In genomic region chr6:63887011-63887751, GRCh38 we compare ENCODE assay signal across 26 cellular contexts.
DNase-seq lines count a peak whose midpoint lies in the region; ATAC-seq, FAIRE-seq and TF ChIP-seq lines count a peak whose summit lies in the region.
"Had no signal": no experiment of that assay in that cellular context is flagged by ENCODE, and none has a peak within 500 bp of the region (broad histone marks: within the 10 kb centered on the region; RNA-seq: fewer than 3 reads in every experiment).

No MANE protein-coding gene starts in this region.

- no peak for FAIRE-seq in GM12878 (lab: Jason Lieb, UNC)
- FAIRE-seq: A549, G401.6 had no signal

- H3K79me2 ChIP-seq in Karpas-422 (ENCODE audit: low read length) (no peaks in the 10 kb centered on the region), GM12878 (ENCODE audit: control insufficient read depth, insufficient read depth, low read length) (no peaks in the 10 kb centered on the region)

- no peak for TF ChIP-seq POLR2A in GM12878 (IDR thresholded peaks at IDR 0.05; ENCODE audit: low read depth, low read length)
- TF ChIP-seq POLR2A in testis (IDR thresholded peaks at IDR 0.05) = no peak

- H2AFZ ChIP-seq in Karpas-422 (ENCODE audit: low read length) (no peak overlapping the region), GM12878 (ENCODE audit: control insufficient read depth, low read depth, low read length) (no peak overlapping the region)

- H4K20me1 ChIP-seq in Karpas-422 (ENCODE audit: insufficient read depth, low read depth, low read length) = no peaks in the 10 kb centered on the region
- no peaks in the 10 kb centered on the region for H4K20me1 ChIP-seq in GM12878 (ENCODE audit: control insufficient read depth, insufficient read depth)

- CTCF ChIA-PET in GM12878 (lab: Yijun Ruan, JAX) = interaction anchor here (0.6 kb wide), 1 partner anchor 1336 kb away, joined by 3 read pairs; no protein-coding TSS in a partner anchor

- POLR2A ChIA-PET in GM12878 (lab: Charles Lee) = interaction anchor here (0.6 to 0.8 kb wide), 4 partner anchors 18 to 595 kb away, joined by 3 to 5 read pairs (median 5); no protein-coding TSS in a partner anchor

- H3K36me3 Mint-ChIP-seq in activated T-cell treated with anti-CD3 and anti-CD28 coated beads, Interleukin-2, amount 50 U/mL, for 4 hours (ENCODE audit: insufficient read depth) = no peaks in the 10 kb centered on the region
- H3K36me3 Mint-ChIP-seq: CD4-positive, alpha-beta memory T cell had no signal

- no peaks in the 10 kb centered on the region for H3K27me3 ChIP-seq in Karpas-422 (ENCODE audit: low read length)
- H3K27me3 ChIP-seq in GM12878 (replicated peaks in 1 of 2; ENCODE audit: control insufficient read depth in 2 of 2, insufficient read depth in 2 of 2, low read length in 1 of 2) = no peaks in the 10 kb centered on the region
- no peaks in the 10 kb centered on the region for H3K27me3 ChIP-seq in testis
- H3K27me3 ChIP-seq: MG63 had no signal

- TF ChIP-seq CTCF in GM12878 (IDR thresholded peaks at IDR 0.05 in 2 of 3, conservative IDR thresholded peaks at IDR 0.05 in 1 of 3; ENCODE audit: control insufficient read depth in 2 of 3, extremely low read depth in 1 of 3, insufficient read depth in 1 of 3, low read depth in 3 of 3, low read length in 3 of 3) (no peak), testis (IDR thresholded peaks at IDR 0.05) (no peak)

- 0% methylated on average over 5 of the region's 5 CpGs for WGBS in GM12878 (ENCODE audit: insufficient coverage, insufficient replicate concordance, low lambda C conversion rate, missing lambda C conversion rate)
- 88 to 91% methylated on average over 5 of the region's 5 CpGs for WGBS in testis, 2 donors

- H3K4me3 ChIP-seq in Karpas-422 (ENCODE audit: low read length) (no peak overlapping the region), GM12878 (no peak overlapping the region), testis (no peak overlapping the region)
- H3K4me3 ChIP-seq: A549, MG63 had no signal

- no TSS peak for BruUV-seq in GM12878 (replicated peaks; lab: Mats Ljungman, UMichigan)

- no peak overlapping the region for H3K4me2 ChIP-seq in Karpas-422 (ENCODE audit: low read depth, low read length, poor library complexity, severe bottlenecking)
- no peak overlapping the region for H3K4me2 ChIP-seq in GM12878 (ENCODE audit: control insufficient read depth, insufficient read depth)
- H3K4me2 ChIP-seq: A549, SK-N-SH had no signal

- H3K4me1 Mint-ChIP-seq in activated T-cell treated with anti-CD3 and anti-CD28 coated beads, Interleukin-2, amount 50 U/mL, for 4 hours (ENCODE audit: low read depth) = no peaks in the 10 kb centered on the region
- H3K4me1 Mint-ChIP-seq: CD4-positive, alpha-beta memory T cell had no signal

- H3K36me3 ChIP-seq in Karpas-422 (ENCODE audit: insufficient read depth, low read length) (no peaks in the 10 kb centered on the region), GM12878 (ENCODE audit: control insufficient read depth in 2 of 2, insufficient read depth in 2 of 2, low read length in 1 of 2) (no peaks in the 10 kb centered on the region), testis (ENCODE audit: low read depth, missing control alignments) (no peaks in the 10 kb centered on the region)
- H3K36me3 ChIP-seq: MG63 had no signal

- in situ Hi-C loops in GM12878 (cut with MboI) = no loop called here

- intact Hi-C loops in GM12878 (cut with micrococcal nuclease; ENCODE audit: unreplicated experiment) = no loop called here
- intact Hi-C loops in testis (cut with DNase I; ENCODE audit: low total_unique reads) = no loop called here

- SMC1A ChIA-PET in GM12878 (lab: Charles Lee; ENCODE audit: uncharacterized antibody, unreplicated experiment) = interaction anchor here (0.8 to 1.1 kb wide), 2 partner anchors 10 to 22 kb away, joined by 3 to 6 read pairs; no protein-coding TSS in a partner anchor

- no peaks in the 10 kb centered on the region for H3K9me3 Mint-ChIP-seq in activated T-cell treated with anti-CD3 and anti-CD28 coated beads, Interleukin-2, amount 50 U/mL, for 4 hours
- H3K9me3 Mint-ChIP-seq: T-helper 1 cell treated with Interleukin-12 subunit alpha and Interleukin-12 subunit beta and Interleukin-4 antibody, amounts not matched to agents 30 μg/mL and 1 μg/mL, for 36 hours had no signal

- H3K27me3 Mint-ChIP-seq in activated T-cell treated with anti-CD3 and anti-CD28 coated beads, Interleukin-2, amount 50 U/mL, for 4 hours (ENCODE audit: low read depth) = peaks cover 1% of the 10 kb centered on the region

- DNase-seq in Karpas-422 = peak; percentile 41
- no peak for DNase-seq in GM12878 (ENCODE audit: low read depth, low spot score)
- no peak for DNase-seq in testis
- DNase-seq in activated T-cell treated with anti-CD3 and anti-CD28 coated beads, Interleukin-2, amount 50 U/mL, for 4 hours = no peak
- no peak for DNase-seq in NCI-H510A (lab: John Stamatoyannopoulos, UW)
- DNase-seq in NK-92 (lab: John Stamatoyannopoulos, UW; ENCODE audit: unreplicated experiment) = no peak
- DNase-seq: C1 segment of cervical spinal cord; CD4-positive, alpha-beta memory T cell; COR-L47; DMS53; GOT3; HCEC 1CT; KBM-7; MG63; NCI-H2029 treated with DMSO at 0.1 percent for 48 hours; NCI-H2227 treated with DMSO at 0.1 percent for 48 hours; NCI-H69; PC-3; SK-N-SH; SW 1271; T-helper 9 cell had no signal

- ATAC-seq in GM21786 (IDR thresholded peaks at IDR 0.05; ENCODE audit: unreplicated experiment) = peak; percentile 55
- peak; percentile 68 for ATAC-seq in HG03175 (IDR thresholded peaks at IDR 0.05; ENCODE audit: unreplicated experiment)
- peak; percentile 69 for ATAC-seq in GM12878
- ATAC-seq in activated T-cell treated with anti-CD3 and anti-CD28 coated beads, Interleukin-2, amount 50 U/mL, for 4 hours = no peak
- ATAC-seq: A549, PC-3 had no signal

- TF ChIP-seq EP300 in GM12878 (IDR thresholded peaks at IDR 0.05; ENCODE audit: borderline replicate concordance in 1 of 2, control insufficient read depth in 1 of 2, low read depth in 2 of 2, low read length in 2 of 2) = no peak

- no peak overlapping the region for H3K27ac ChIP-seq in Karpas-422 (ENCODE audit: low read length)
- no peak overlapping the region for H3K27ac ChIP-seq in GM12878 (ENCODE audit: control insufficient read depth, insufficient read depth)
- H3K27ac ChIP-seq in testis = no peak overlapping the region
- H3K27ac ChIP-seq: A549 had no signal

- H3K4me1 ChIP-seq in Karpas-422 (ENCODE audit: low read length) (peaks cover 4% of the 10 kb centered on the region), GM12878 (ENCODE audit: control insufficient read depth, insufficient read depth, low read length) (no peaks in the 10 kb centered on the region; the same call in 1 of the 2 replicates), testis (no peaks in the 10 kb centered on the region)
- H3K4me1 ChIP-seq: A549 had no signal

- no peak overlapping the region for H3K4me3 Mint-ChIP-seq in activated T-cell treated with anti-CD3 and anti-CD28 coated beads, Interleukin-2, amount 50 U/mL, for 4 hours
- H3K4me3 Mint-ChIP-seq: CD4-positive, alpha-beta memory T cell; T-helper 1 cell treated with Interleukin-12 subunit alpha and Interleukin-12 subunit beta and Interleukin-4 antibody, amounts not matched to agents 30 μg/mL and 1 μg/mL, for 36 hours had no signal

- H3K9ac ChIP-seq in Karpas-422 (ENCODE audit: low read length) = no peak overlapping the region
- H3K9ac ChIP-seq in GM12878 (ENCODE audit: control insufficient read depth, insufficient read depth, low read length) = no peak overlapping the region
- H3K9ac ChIP-seq: SK-N-SH had no signal

- H3K9me2 ChIP-seq in Karpas-422 (replicated peaks; ENCODE audit: insufficient read depth, low read length) = no peaks in the 10 kb centered on the region
- H3K9me2 ChIP-seq: SK-N-SH had no signal

- RAD21 ChIA-PET in GM12878 (lab: Charles Lee; ENCODE audit: unreplicated experiment) = no interaction called here

- H3K9me3 ChIP-seq in Karpas-422 (ENCODE audit: low read length) (no peaks in the 10 kb centered on the region), GM12878 (replicated peaks; ENCODE audit: control insufficient read depth, insufficient read depth, low read length) (no peaks in the 10 kb centered on the region), testis (no peaks in the 10 kb centered on the region)
- H3K9me3 ChIP-seq: A549, MG63, SK-N-SH had no signal

- TF ChIP-seq RAD21 in GM12878 (IDR thresholded peaks at IDR 0.05; ENCODE audit: insufficient read depth, low read depth, low read length) = no peak

TF ChIP-seq in GM12878, 131 proteins besides CTCF, POLR2A, EP300 and RAD21 (continues in another document):
- no peak for TF ChIP-seq IRF5 (IDR thresholded peaks at IDR 0.05; ENCODE audit: borderline replicate concordance)
- TF ChIP-seq CREB1 (IDR thresholded peaks at IDR 0.05; ENCODE audit: low read depth) = no peak
- TF ChIP-seq SMC3 (IDR thresholded peaks at IDR 0.05; ENCODE audit: borderline replicate concordance, low read length) = no peak
- TF ChIP-seq MTA2 (IDR thresholded peaks at IDR 0.05; ENCODE audit: low read depth) = peak; percentile 49; the same call in 1 of the 2 replicates
- TF ChIP-seq GABPA (IDR thresholded peaks at IDR 0.05; ENCODE audit: low read depth) = no peak
- peak; percentile 55 to 64; a peak in 2 of 4 replicates for TF ChIP-seq IKZF2 (IDR thresholded peaks at IDR 0.05)
- TF ChIP-seq RUNX3 (IDR thresholded peaks at IDR 0.05; ENCODE audit: low read length) = no peak
- TF ChIP-seq MYC (IDR thresholded peaks at IDR 0.05; ENCODE audit: insufficient read depth, insufficient read length, insufficient replicate concordance, low read length, severe bottlenecking) = no peak

Comparison
In these comparisons a context has a peak if more than half of its experiments do, and no peak if none do; other contexts are left out.
1. ATAC-seq: peak in GM21786 (single experiment), HG03175 (single experiment) and GM12878 (single experiment); none in activated T-cell treated with anti-CD3 and anti-CD28 coated beads, Interleukin-2, amount 50 U/mL, for 4 hours (0 of 2).